ENCODE assay signal across 12 cellular contexts in the genomic region with DNA sequence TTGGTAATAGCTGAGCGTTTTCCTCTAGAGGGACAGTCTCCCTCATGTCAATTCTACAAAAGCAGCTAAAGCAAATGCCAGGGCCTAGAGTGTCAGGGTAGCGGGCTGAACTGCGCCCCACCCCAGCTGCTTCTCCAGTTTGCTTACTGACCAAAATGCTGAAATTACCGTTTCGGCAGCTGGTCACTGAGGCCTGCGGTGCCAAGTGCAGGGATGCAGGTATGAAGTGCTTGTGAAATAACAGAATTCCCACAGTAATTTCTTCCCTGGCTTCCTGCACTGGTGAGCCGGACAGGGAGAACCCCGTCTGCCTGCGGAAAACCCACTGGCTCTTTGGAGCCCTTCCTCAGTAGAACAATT. TPM values are rescaled to one million over a fixed set of nuclear protein-coding genes. Genes with fewer than 3 reads are reported as not detected.
DNase-seq lines count a peak whose midpoint lies in the region; ATAC-seq, FAIRE-seq and TF ChIP-seq lines count a peak whose summit lies in the region.
"Had no signal": no experiment of that assay in that cellular context is flagged by ENCODE, and none has a peak within 500 bp of the region (broad histone marks: within the 10 kb centered on the region; RNA-seq: fewer than 3 reads in every experiment).

No MANE protein-coding gene starts in this region.

- CTCF ChIA-PET in activated naive CD4-positive, alpha-beta T cell treated with anti-CD3 and anti-CD28 coated beads, Interleukin-2, amount 10 ng/mL, durations not matched to agents 7 days and 5 days (lab: Charles Lee) = interaction anchor here (0.6 to 1.6 kb wide), 2 partner anchors 18 to 424 kb away, joined by 3 read pairs; no protein-coding TSS in a partner anchor

- no peaks in the 10 kb centered on the region for H3K9me3 Mint-ChIP-seq in activated naive CD4-positive, alpha-beta T cell treated with anti-CD3 and anti-CD28 coated beads, Interleukin-2, amount 10 ng/mL, durations not matched to agents 7 days and 5 days
- no peaks in the 10 kb centered on the region for H3K9me3 Mint-ChIP-seq in activated T-helper 2 cell treated with anti-CD3 and anti-CD28 coated beads, Interferon-gamma antibody, Interleukin-2, Interleukin-4, amounts not matched to agents 10 μg/mL and 5 μg/mL and 100 μg/mL, durations not matched to agents 14 hours and 24 hours and 36 hours

- H3K27me3 ChIP-seq in left lung = no peaks in the 10 kb centered on the region
- H3K27me3 ChIP-seq in subcutaneous abdominal adipose tissue (ENCODE audit: control insufficient read depth in 5 of 5, insufficient read depth in 4 of 5, low read length in 5 of 5) = no peaks in the 10 kb centered on the region

- ATAC-seq in left lung (no peak), HG02870 (IDR thresholded peaks at IDR 0.05; ENCODE audit: unreplicated experiment) (no peak)

- H3K4me1 ChIP-seq in left lung (peaks cover 0 to 16% of the 10 kb centered on the region in 2 donors), subcutaneous abdominal adipose tissue (ENCODE audit: control insufficient read depth in 5 of 5, insufficient read depth in 5 of 5, low read length in 5 of 5) (peaks cover 0 to 25% (median 21%) of the 10 kb centered on the region in 5 donors)

- H3K36me3 ChIP-seq in left lung = peaks cover 0 to 91% of the 10 kb centered on the region in 2 donors
- H3K36me3 ChIP-seq in subcutaneous abdominal adipose tissue (ENCODE audit: control insufficient read depth in 5 of 5, insufficient read depth in 5 of 5, low read length in 5 of 5) = peaks cover 11 to 89% (median 63%) of the 10 kb centered on the region in 5 donors

- no peak for DNase-seq in activated naive CD4-positive, alpha-beta T cell treated with anti-CD3 and anti-CD28 coated beads, Interleukin-2, amount 10 ng/mL, durations not matched to agents 7 days and 5 days
- no peak for DNase-seq in activated naive CD4-positive, alpha-beta T cell treated with anti-CD3 and anti-CD28 coated beads, Interleukin-2, amount 50 U/mL, for 16 hours
- no peak for DNase-seq in activated T-helper 2 cell treated with anti-CD3 and anti-CD28 coated beads, Interferon-gamma antibody, Interleukin-2, Interleukin-4, amounts not matched to agents 10 μg/mL and 5 μg/mL and 100 μg/mL, durations not matched to agents 14 hours and 24 hours and 36 hours (ENCODE audit: low spot score)
- DNase-seq in left lung (no peak), hepatic stellate cell (ENCODE audit: low spot score) (no peak), HTR-8/SVneo (ENCODE audit: insufficient read length, low spot score) (no peak)
- DNase-seq: activated effector memory CD4-positive, alpha-beta T cell treated with Interleukin-2 at 50 U/mL for 16 hours; kidney glomerular epithelial cell; OCI-M1 had no signal

- no peaks in the 10 kb centered on the region for H3K27me3 Mint-ChIP-seq in activated naive CD4-positive, alpha-beta T cell treated with anti-CD3 and anti-CD28 coated beads, Interleukin-2, amount 10 ng/mL, durations not matched to agents 7 days and 5 days
- H3K27me3 Mint-ChIP-seq in activated T-helper 2 cell treated with anti-CD3 and anti-CD28 coated beads, Interferon-gamma antibody, Interleukin-2, Interleukin-4, amounts not matched to agents 10 μg/mL and 5 μg/mL and 100 μg/mL, durations not matched to agents 14 hours and 24 hours and 36 hours (ENCODE audit: low read depth) = no peaks in the 10 kb centered on the region

- no peak overlapping the region for H3K9ac ChIP-seq in subcutaneous abdominal adipose tissue (ENCODE audit: low read length in 5 of 5)

- FAIRE-seq in HTR-8/SVneo (lab: Jason Lieb, UNC) = no peak
- FAIRE-seq: frontal cortex had no signal

- H3K4me3 Mint-ChIP-seq in activated naive CD4-positive, alpha-beta T cell treated with anti-CD3 and anti-CD28 coated beads, Interleukin-2, amount 10 ng/mL, durations not matched to agents 7 days and 5 days = no peak overlapping the region
- peak overlapping the region; percentile 33 for H3K4me3 Mint-ChIP-seq in activated T-helper 2 cell treated with anti-CD3 and anti-CD28 coated beads, Interferon-gamma antibody, Interleukin-2, Interleukin-4, amounts not matched to agents 10 μg/mL and 5 μg/mL and 100 μg/mL, durations not matched to agents 14 hours and 24 hours and 36 hours (ENCODE audit: low read depth)

- H3K36me3 Mint-ChIP-seq in activated naive CD4-positive, alpha-beta T cell treated with anti-CD3 and anti-CD28 coated beads, Interleukin-2, amount 10 ng/mL, durations not matched to agents 7 days and 5 days = peaks cover 29% of the 10 kb centered on the region
- peaks cover 38% of the 10 kb centered on the region for H3K36me3 Mint-ChIP-seq in activated T-helper 2 cell treated with anti-CD3 and anti-CD28 coated beads, Interferon-gamma antibody, Interleukin-2, Interleukin-4, amounts not matched to agents 10 μg/mL and 5 μg/mL and 100 μg/mL, durations not matched to agents 14 hours and 24 hours and 36 hours (ENCODE audit: low read depth)

- peak overlapping the region; percentile 75 for H3K27ac Mint-ChIP-seq in activated naive CD4-positive, alpha-beta T cell treated with anti-CD3 and anti-CD28 coated beads, Interleukin-2, amount 10 ng/mL, durations not matched to agents 7 days and 5 days
- H3K27ac Mint-ChIP-seq in activated T-helper 2 cell treated with anti-CD3 and anti-CD28 coated beads, Interferon-gamma antibody, Interleukin-2, Interleukin-4, amounts not matched to agents 10 μg/mL and 5 μg/mL and 100 μg/mL, durations not matched to agents 14 hours and 24 hours and 36 hours = peak overlapping the region; percentile 79

- H3K27ac ChIP-seq in left lung (peak overlapping the region; percentile 2 to 51), subcutaneous abdominal adipose tissue (ENCODE audit: low read depth, low read length) (peak overlapping the region; percentile 17)

- H3K9me3 ChIP-seq in left lung (no peaks in the 10 kb centered on the region), subcutaneous abdominal adipose tissue (ENCODE audit: control insufficient read depth in 5 of 5, low read length in 5 of 5) (no peaks in the 10 kb centered on the region)

- no peak for TF ChIP-seq CTCF in left lung (IDR thresholded peaks at IDR 0.05)

- no peak overlapping the region for H3K4me3 ChIP-seq in left lung
- no peak overlapping the region for H3K4me3 ChIP-seq in subcutaneous abdominal adipose tissue (ENCODE audit: low read depth in 1 of 5, low read length in 5 of 5)

- peaks cover 12% of the 10 kb centered on the region for H3K4me1 Mint-ChIP-seq in activated naive CD4-positive, alpha-beta T cell treated with anti-CD3 and anti-CD28 coated beads, Interleukin-2, amount 10 ng/mL, durations not matched to agents 7 days and 5 days
- H3K4me1 Mint-ChIP-seq in activated T-helper 2 cell treated with anti-CD3 and anti-CD28 coated beads, Interferon-gamma antibody, Interleukin-2, Interleukin-4, amounts not matched to agents 10 μg/mL and 5 μg/mL and 100 μg/mL, durations not matched to agents 14 hours and 24 hours and 36 hours (ENCODE audit: low read depth) = peaks cover 17% of the 10 kb centered on the region

- intact Hi-C loops in activated T-helper 2 cell treated with anti-CD3 and anti-CD28 coated beads, Interferon-gamma antibody, Interleukin-2, Interleukin-4, amounts not matched to agents 10 μg/mL and 5 μg/mL and 100 μg/mL, durations not matched to agents 14 hours and 24 hours and 36 hours (cut with micrococcal nuclease) = loop anchor here (2.0 kb wide), 1 partner anchor 19 kb away; a partner anchor contains a TSS
- intact Hi-C loops in left lung (cut with DNase I) = no loop called here

RNA-seq across cellular contexts. Expression of a gene that starts 19.1 kb away (rescaled TPM):
- 162 and 167 TPM in 2 replicates for total RNA-seq in activated T-helper 2 cell treated with anti-CD3 and anti-CD28 coated beads, Interferon-gamma antibody, Interleukin-2, Interleukin-4, amounts not matched to agents 10 μg/mL and 5 μg/mL and 100 μg/mL, durations not matched to agents 14 hours and 24 hours and 36 hours
- 100 to 1,000 TPM in 1 of 2 donors, 10 to 100 TPM in 1; 64.3 to 103 TPM for total RNA-seq in left lung

RNA-seq across cellular contexts. Expression of a gene that starts 56.3 kb away (rescaled TPM):
- total RNA-seq in activated T-helper 2 cell treated with anti-CD3 and anti-CD28 coated beads, Interferon-gamma antibody, Interleukin-2, Interleukin-4, amounts not matched to agents 10 μg/mL and 5 μg/mL and 100 μg/mL, durations not matched to agents 14 hours and 24 hours and 36 hours = 23.2 and 25.4 TPM in 2 replicates
- 10 to 100 TPM; 17.4 to 21.1 TPM for total RNA-seq in left lung
